In genomic region chr9:122904823-122905710, GRCh38 we compare ENCODE assay signal across 8 cellular contexts. TPM values are rescaled to one million over a fixed set of nuclear protein-coding genes. Genes with fewer than 3 reads are reported as not detected.
DNase-seq lines count a peak whose midpoint lies in the region; ATAC-seq and TF ChIP-seq lines count a peak whose summit lies in the region.

Gene RC3H2 (minus strand): TSS chr9:122905359. CDS start chr9:122897509, 7,850 bp downstream.

- H3K27ac ChIP-seq in angular gyrus (ENCODE audit: low read depth, low read length) (peak within 1 kb of the TSS; percentile 89), left ventricle myocardium inferior (replicated peaks) (peak within 1 kb of the TSS; percentile 95)

- peak; percentile 90 for ATAC-seq in GM18498 (IDR thresholded peaks at IDR 0.05; ENCODE audit: unreplicated experiment)
- ATAC-seq in HG02938 (IDR thresholded peaks at IDR 0.05; ENCODE audit: unreplicated experiment), result peak; percentile 86

- H3K27ac Mint-ChIP-seq in progenitor cell of endocrine pancreas, result peak within 1 kb of the TSS; percentile 98

- no peaks in the 10 kb centered on the region for H3K27me3 Mint-ChIP-seq in progenitor cell of endocrine pancreas

- no peaks in the 10 kb centered on the region for H3K9me3 Mint-ChIP-seq in progenitor cell of endocrine pancreas (ENCODE audit: low read depth)

- peaks cover 2% of the 10 kb centered on the region for H3K36me3 Mint-ChIP-seq in progenitor cell of endocrine pancreas (ENCODE audit: insufficient read depth)

- DNase-seq in NCI-H187 (lab: John Stamatoyannopoulos, UW) (peak; percentile 79 to 91), T-helper 2 cell (peak; percentile 80 to 99 (median 96)), left ventricle myocardium inferior (peak; percentile 98), progenitor cell of endocrine pancreas (ENCODE audit: low spot score, unreplicated experiment) (peak; percentile 94), ureter (ENCODE audit: low spot score) (peak; percentile 99)

- no peaks in the 10 kb centered on the region for H3K9me3 ChIP-seq in left ventricle myocardium inferior (replicated peaks)

- H3K4me1 ChIP-seq in left ventricle myocardium inferior, result peaks cover 50% of the 10 kb centered on the region

- peak within 1 kb of the TSS; percentile 91 for H3K4me3 Mint-ChIP-seq in progenitor cell of endocrine pancreas (ENCODE audit: low read depth)

- peak within 1 kb of the TSS; percentile 86 for H3K4me3 ChIP-seq in left ventricle myocardium inferior

- H3K36me3 ChIP-seq in left ventricle myocardium inferior, result peaks cover 6% of the 10 kb centered on the region

- intact Hi-C loops in left ventricle myocardium inferior (cut with micrococcal nuclease), result no loop called here

- TF ChIP-seq CTCF in left ventricle myocardium inferior (IDR thresholded peaks at IDR 0.05; ENCODE audit: borderline replicate concordance) (no peak), progenitor cell of endocrine pancreas (IDR thresholded peaks at IDR 0.05; ENCODE audit: unreplicated experiment) (peak; percentile 6)

- H3K4me1 Mint-ChIP-seq in progenitor cell of endocrine pancreas (ENCODE audit: low read depth), result peaks cover 10% of the 10 kb centered on the region

- H3K27me3 ChIP-seq in left ventricle myocardium inferior (ENCODE audit: low read depth), result no peaks in the 10 kb centered on the region

RNA-seq across cellular contexts. Expression of gene RC3H2, which starts in this region (rescaled TPM):
- total RNA-seq in left ventricle myocardium inferior, result 37.7 TPM
- total RNA-seq in progenitor cell of endocrine pancreas, result 61.3 and 68.8 TPM in 2 replicates
- 48.1 TPM for total RNA-seq in ureter

Comparison
In these comparisons a context has a peak if more than half of its experiments do, and no peak if none do; other contexts are left out.
1. Peak in every context shown above with its lines: DNase-seq, ATAC-seq, H3K4me3 ChIP-seq and H3K27ac ChIP-seq.